Comparison of ENCODE assay signal across 8 cellular contexts in genomic region chr16:87635541-87636049, GRCh38. TPM values are rescaled to one million over a fixed set of nuclear protein-coding genes. Genes with fewer than 3 reads are reported as not detected.
DNase-seq lines count a peak whose midpoint lies in the region; ATAC-seq, FAIRE-seq and TF ChIP-seq lines count a peak whose summit lies in the region.

No MANE protein-coding gene starts in this region.

- no peak overlapping the region for H3K27ac Mint-ChIP-seq in activated CD8-positive, alpha-beta memory T cell treated with anti-CD3 and anti-CD28 coated beads, Interleukin-2, amount 10 ng/mL, durations not matched to agents 7 days and 5 days

- H4K20me1 ChIP-seq in H1 (replicated peaks in 1 of 2; ENCODE audit: control insufficient read depth in 1 of 2, insufficient read depth in 2 of 2, low read length in 2 of 2), result peaks cover 0 to 6% of the 10 kb centered on the region in 2 experiments

- DNase-seq in BE2C (peak; percentile 81), H4 (ENCODE audit: low spot score) (peak; percentile 84), NT2/D1 (ENCODE audit: low read depth, low spot score) (peak; percentile 11), H1 (ENCODE audit: low read depth in 1 of 2, low spot score in 2 of 2) (peak in 1 of 2 experiments; percentile 82), mucosa of gallbladder (ENCODE audit: low spot score) (peak; percentile 47)
- DNase-seq in activated CD8-positive, alpha-beta memory T cell treated with anti-CD3 and anti-CD28 coated beads, Interleukin-2, amount 10 ng/mL, durations not matched to agents 7 days and 5 days, result peak; percentile 76
- peak; percentile 37 to 49 for DNase-seq in stimulated activated CD8-positive, alpha-beta memory T cell treated with anti-CD3 and anti-CD28 coated beads, Interleukin-7, amount 100 ng/mL, for 1 hour (ENCODE audit: low read depth in 2 of 2)

- H3K36me3 Mint-ChIP-seq in activated CD8-positive, alpha-beta memory T cell treated with anti-CD3 and anti-CD28 coated beads, Interleukin-2, amount 10 ng/mL, durations not matched to agents 7 days and 5 days, result no peaks in the 10 kb centered on the region

- H2BK120ac ChIP-seq in H1 (replicated peaks; ENCODE audit: low read depth, low read length), result no peak overlapping the region

- peaks cover 11% of the 10 kb centered on the region for H3K4me1 Mint-ChIP-seq in activated CD8-positive, alpha-beta memory T cell treated with anti-CD3 and anti-CD28 coated beads, Interleukin-2, amount 10 ng/mL, durations not matched to agents 7 days and 5 days

- no peak overlapping the region for H3K56ac ChIP-seq in H1 (replicated peaks; ENCODE audit: insufficient read length, low read depth, low read length)

- TF ChIP-seq CTCF in BE2C (IDR thresholded peaks at IDR 0.05; ENCODE audit: low read depth, low read length) (peak; percentile 89), H1 (IDR thresholded peaks at IDR 0.05; ENCODE audit: control extremely low read depth in 1 of 3, insufficient read depth in 1 of 3, low read depth in 1 of 3, low read length in 3 of 3) (peak; percentile 82 to 95 (median 83))

- H2BK20ac ChIP-seq in H1 (ENCODE audit: low read length), result no peak overlapping the region

- peak; percentile 74 for ATAC-seq in activated CD8-positive, alpha-beta memory T cell treated with anti-CD3 and anti-CD28 coated beads, Interleukin-2, amount 10 ng/mL, durations not matched to agents 7 days and 5 days
- ATAC-seq in HG03045 (IDR thresholded peaks at IDR 0.05; ENCODE audit: unreplicated experiment), result no peak

- no peak for FAIRE-seq in H1 (lab: Jason Lieb, UNC)

- H3K18ac ChIP-seq in H1 (ENCODE audit: extremely low read depth, low read length), result no peak overlapping the region; the same call in 1 of the 2 replicates

- no peaks in the 10 kb centered on the region for H3K4me1 ChIP-seq in BE2C
- peaks cover 8% of the 10 kb centered on the region for H3K4me1 ChIP-seq in NT2/D1 (ENCODE audit: insufficient read depth, insufficient read length)
- peaks cover 0 to 4% (median 2%) of the 10 kb centered on the region in 4 experiments; a peak in 4 of 7 replicates for H3K4me1 ChIP-seq in H1 (replicated peaks in 1 of 4; ENCODE audit: control insufficient read depth in 3 of 4, insufficient read depth in 4 of 4, low read length in 3 of 4)

- POLR2A ChIA-PET in H1 (lab: Charles Lee; ENCODE audit: partially characterized antibody), result interaction anchor here (0.7 to 1.6 kb wide), 4 partner anchors 9 to 130 kb away, joined by 3 to 6 read pairs (median 4); partner anchors contain the start of gene KLHDC4

- no peaks in the 10 kb centered on the region for H3K23me2 ChIP-seq in H1 (ENCODE audit: low read depth, low read length)

- TF ChIP-seq RAD21 in H1 (IDR thresholded peaks at IDR 0.05 in 1 of 2, conservative IDR thresholded peaks at IDR 0.05 in 1 of 2; ENCODE audit: low read depth in 2 of 2, low read length in 2 of 2), result peak; percentile 79 to 82

- H3K36me3 ChIP-seq in BE2C, result no peaks in the 10 kb centered on the region
- no peaks in the 10 kb centered on the region for H3K36me3 ChIP-seq in NT2/D1 (ENCODE audit: insufficient read depth, insufficient read length, low read length)
- H3K36me3 ChIP-seq in H1 (ENCODE audit: control insufficient read depth in 2 of 4, insufficient read depth in 4 of 4, low read length in 3 of 4), result no peaks in the 10 kb centered on the region

- H2AK5ac ChIP-seq in H1 (ENCODE audit: low read depth, low read length), result no peak overlapping the region

- H3K14ac ChIP-seq in H1 (ENCODE audit: insufficient read length), result no peak overlapping the region

- no peak for TF ChIP-seq POLR2A in H1 (IDR thresholded peaks at IDR 0.05; ENCODE audit: control extremely low read depth in 1 of 2, low read depth in 2 of 2, low read length in 2 of 2)

- H3K4me3 ChIP-seq in BE2C (ENCODE audit: low read depth, low read length), result peak overlapping the region; percentile 61
- no peak overlapping the region for H3K4me3 ChIP-seq in NT2/D1 (ENCODE audit: insufficient read length, low read depth)
- H3K4me3 ChIP-seq in H1 (ENCODE audit: extremely low read depth in 1 of 4, insufficient read depth in 2 of 4, low read depth in 3 of 4, low read length in 4 of 4), result no peak overlapping the region

- no peak overlapping the region for H4K91ac ChIP-seq in H1 (replicated peaks; ENCODE audit: insufficient read length, low read length)

- H2AFZ ChIP-seq in H1 (ENCODE audit: low read length), result no peak overlapping the region

- CTCF ChIA-PET in activated CD8-positive, alpha-beta memory T cell treated with anti-CD3 and anti-CD28 coated beads, Interleukin-2, amount 10 ng/mL, durations not matched to agents 7 days and 5 days (lab: Charles Lee), result interaction anchor here (0.6 to 2.6 kb wide), 43 partner anchors 9 to 311 kb away, joined by 3 to 21 read pairs (median 4); partner anchors contain the start of gene KLHDC4
- CTCF ChIA-PET in H1 (lab: Charles Lee; ENCODE audit: partially characterized antibody), result interaction anchor here (0.6 to 6.4 kb wide), 66 partner anchors 8 to 271 kb away, joined by 3 to 231 read pairs (median 6); no protein-coding TSS in a partner anchor

- H3K4me2 ChIP-seq in H1 (ENCODE audit: insufficient read depth in 1 of 2, low read depth in 2 of 2, low read length in 2 of 2), result no peak overlapping the region

- H2BK12ac ChIP-seq in H1 (ENCODE audit: low read depth, low read length), result no peak overlapping the region

- no peak overlapping the region for H4K5ac ChIP-seq in H1 (ENCODE audit: insufficient read length, low read depth, low read length)

- TF ChIP-seq EP300 in H1 (IDR thresholded peaks at IDR 0.05; ENCODE audit: borderline replicate concordance in 1 of 2, low read depth in 2 of 2, low read length in 2 of 2), result no peak

- no peak overlapping the region for H3K4ac ChIP-seq in H1 (replicated peaks; ENCODE audit: insufficient read length, low read depth, low read length)

- H3K9me3 ChIP-seq in BE2C (no peaks in the 10 kb centered on the region), NT2/D1 (ENCODE audit: insufficient read depth, low read length) (no peaks in the 10 kb centered on the region), H1 (ENCODE audit: insufficient read depth in 2 of 2, low read depth in 1 of 2, low read length in 1 of 2) (peaks cover 0 to 3% of the 10 kb centered on the region in 2 experiments; a peak in 2 of 4 replicates)

- H3K4me3 Mint-ChIP-seq in activated CD8-positive, alpha-beta memory T cell treated with anti-CD3 and anti-CD28 coated beads, Interleukin-2, amount 10 ng/mL, durations not matched to agents 7 days and 5 days, result peak overlapping the region; percentile 63

- WGBS in H1 (ENCODE audit: extremely low coverage in 1 of 2, insufficient coverage in 1 of 2, insufficient read length in 1 of 2, insufficient replicate concordance in 2 of 2, low coverage in 1 of 2, low lambda C conversion rate in 2 of 2, missing lambda C conversion rate in 1 of 2), 2 experiments, result 47% methylated on average over 23 of the region's 23 CpGs; no CpG with 5 or more reads in 1 of the 2 experiments

- H3K9ac ChIP-seq in NT2/D1 (ENCODE audit: insufficient read length, low read depth) (peak overlapping the region; percentile 57), H1 (replicated peaks in 1 of 4; ENCODE audit: extremely low read depth in 1 of 4, low read depth in 3 of 4, low read length in 3 of 4) (no peak overlapping the region)

- peaks cover 22% of the 10 kb centered on the region for H3K27me3 Mint-ChIP-seq in activated CD8-positive, alpha-beta memory T cell treated with anti-CD3 and anti-CD28 coated beads, Interleukin-2, amount 10 ng/mL, durations not matched to agents 7 days and 5 days

- no peak overlapping the region for H2BK15ac ChIP-seq in H1 (ENCODE audit: low read length)

- H3K27me3 ChIP-seq in BE2C (peaks cover 25% of the 10 kb centered on the region), NT2/D1 (ENCODE audit: insufficient read depth, insufficient read length) (peaks cover 3% of the 10 kb centered on the region), H1 (replicated peaks in 1 of 4; ENCODE audit: control insufficient read depth in 3 of 4, extremely low read depth in 1 of 4, insufficient read depth in 3 of 4, low read length in 3 of 4) (no peaks in the 10 kb centered on the region; a peak in 2 of 7 replicates)

- H3K9me3 Mint-ChIP-seq in activated CD8-positive, alpha-beta memory T cell treated with anti-CD3 and anti-CD28 coated beads, Interleukin-2, amount 10 ng/mL, durations not matched to agents 7 days and 5 days (ENCODE audit: low read depth), result peaks cover 2% of the 10 kb centered on the region

- H3K79me2 ChIP-seq in H1 (ENCODE audit: control insufficient read depth in 1 of 2, insufficient read depth in 2 of 2, low read length in 2 of 2), result no peaks in the 10 kb centered on the region

- no peak overlapping the region for H2BK5ac ChIP-seq in H1 (ENCODE audit: low read depth, low read length)

- no peak overlapping the region for H4K8ac ChIP-seq in H1 (ENCODE audit: extremely low read depth, insufficient read depth, low read length)

- no peak overlapping the region for H3K23ac ChIP-seq in H1 (ENCODE audit: insufficient read length)

- H3K79me1 ChIP-seq in H1 (ENCODE audit: low read depth, low read length), result no peaks in the 10 kb centered on the region; the same call in 1 of the 2 replicates

- H3K27ac ChIP-seq in H1 (ENCODE audit: low read depth, low read length), result no peak overlapping the region

TF ChIP-seq in H1, 55 proteins besides CTCF, POLR2A, EP300 and RAD21 (continues in another document):
- TF ChIP-seq GABPA (IDR thresholded peaks at IDR 0.05; ENCODE audit: borderline replicate concordance, insufficient read depth, low read length) (peak; percentile 34; the same call in 1 of the 2 replicates), HDAC2 (IDR thresholded peaks at IDR 0.05; ENCODE audit: borderline replicate concordance in 1 of 2, low read depth in 2 of 2, low read length in 2 of 2) (0 out of 4 replicates have a peak, but pooled peaks of 1 of the 2 experiments have one; percentile 22), EZH2 (IDR thresholded peaks at IDR 0.05; ENCODE audit: low read depth, low read length, severe bottlenecking) (no peak), SP4 (IDR thresholded peaks at IDR 0.05; ENCODE audit: low read length) (no peak), CTBP2 (IDR thresholded peaks at IDR 0.05; ENCODE audit: borderline replicate concordance, insufficient read depth, insufficient read length, low read length) (peak; percentile 82)

RNA-seq across cellular contexts. Expression of gene JPH3, which starts 33.3 kb away (rescaled TPM):
- 15.0 TPM for polyA plus RNA-seq in BE2C (2012; ENCODE audit: insufficient read depth, insufficient read length, low read depth)
- total RNA-seq in H4 (2014; rRNA removed; shearing (Covaris generic)), result 3.3 and 4.2 TPM in 2 replicates
- not detected for total RNA-seq in activated CD8-positive, alpha-beta memory T cell treated with anti-CD3 and anti-CD28 coated beads, Interleukin-2, amount 10 ng/mL, durations not matched to agents 7 days and 5 days
- 28.3 and 28.4 TPM in 2 replicates for total RNA-seq in H1 (2021; fragmentation: NEBNext Ultra II Directional; extraction: Animal tissue kit (Norgen Biotek cat#: 25700))
- 10.3 and 19.3 TPM in 2 replicates for polyA plus RNA-seq in H1 (2011; rRNA removed)
- 16.6 TPM for polyA plus RNA-seq in H1 (2011; cell fraction: cytosol; rRNA removed)
- 21.3 TPM for polyA plus RNA-seq in H1 (2011; cell fraction: nucleus; rRNA removed)
- polyA plus RNA-seq in H1 (2012, experiment 1 of 2), result 10.2 to 20.9 TPM (median 18.6 TPM) in 4 replicates
- polyA plus RNA-seq in H1 (2012, experiment 2 of 2), result 15.9 TPM
- polyA plus RNA-seq in H1 (2013, experiment 1 of 2), result 13.8 TPM
- polyA plus RNA-seq in H1 (2013, experiment 2 of 2), result 14.8 TPM
- polyA minus RNA-seq in H1 (2011; rRNA and poly(A)+ RNA removed), result 6.4 and 9.5 TPM in 2 replicates
- polyA minus RNA-seq in H1 (2011; cell fraction: cytosol; rRNA and poly(A)+ RNA removed), result 15.0 TPM
- 16.9 TPM for polyA minus RNA-seq in H1 (2011; cell fraction: nucleus; rRNA and poly(A)+ RNA removed)
- total RNA-seq in mucosa of gallbladder, result 0.32 TPM
